1 cellular context compared by ENCODE assay signal in genomic region chr1:107494061-107494460, GRCh38.
TF ChIP-seq lines count a peak whose summit lies in the region.

No MANE protein-coding gene starts in this region.

TF ChIP-seq in HepG2, 621 proteins besides CTCF, POLR2A, EP300 and RAD21 (continued from another document):
- TF ChIP-seq NFAT5 (CRISPR knock-in tag; IDR thresholded peaks at IDR 0.05) (no peak), ETV5 (CRISPR knock-in tag; IDR thresholded peaks at IDR 0.05; ENCODE audit: borderline replicate concordance) (no peak), MAFK (conservative IDR thresholded peaks at IDR 0.05 in 1 of 2, IDR thresholded peaks at IDR 0.05 in 1 of 2; ENCODE audit: low read length in 2 of 2) (peak; percentile 88 to 91), PAXIP1 (CRISPR knock-in tag; conservative IDR thresholded peaks at IDR 0.05) (no peak)
